18 cellular contexts compared by ENCODE assay signal in genomic region chr19:6714749-6715555, GRCh38. TPM values are rescaled to one million over a fixed set of nuclear protein-coding genes. Genes with fewer than 3 reads are reported as not detected.
DNase-seq lines count a peak whose midpoint lies in the region; ATAC-seq, FAIRE-seq and TF ChIP-seq lines count a peak whose summit lies in the region.
"Had no signal": no experiment of that assay in that cellular context is flagged by ENCODE, and none has a peak within 500 bp of the region (broad histone marks: within the 10 kb centered on the region; RNA-seq: fewer than 3 reads in every experiment).

No MANE protein-coding gene starts in this region.

- no peak overlapping the region for H2AK5ac ChIP-seq in trophoblast cell (ENCODE audit: low read length)

- no peak overlapping the region for H2BK120ac ChIP-seq in trophoblast cell (ENCODE audit: insufficient read depth, low read length, poor library complexity)

- H3K36me3 ChIP-seq in HEK293 (ENCODE audit: control insufficient read depth in 2 of 2, insufficient read depth in 1 of 2, low read length in 2 of 2), result no peaks in the 10 kb centered on the region
- H3K36me3 ChIP-seq in K562 (ENCODE audit: control insufficient read depth, insufficient read depth, low read length), result no peaks in the 10 kb centered on the region
- H3K36me3 ChIP-seq in right lobe of liver, result peaks cover 8 to 61% (median 38%) of the 10 kb centered on the region in 4 donors
- H3K36me3 ChIP-seq in trophoblast cell (ENCODE audit: control insufficient read depth in 1 of 2, insufficient read depth in 2 of 2, low read length in 2 of 2), result no peaks in the 10 kb centered on the region
- H3K36me3 ChIP-seq: BLaER1 had no signal

- no peak for FAIRE-seq in K562 (lab: Jason Lieb, UNC)
- FAIRE-seq: GM18507, H54 had no signal

- no peak overlapping the region for H2AFZ ChIP-seq in K562 (ENCODE audit: low read depth, low read length)
- no peak overlapping the region for H2AFZ ChIP-seq in trophoblast cell (ENCODE audit: insufficient read depth, low read length, poor library complexity)
- H2AFZ ChIP-seq: GM23248 had no signal

- H3K27ac ChIP-seq in HEK293 (ENCODE audit: extremely low read depth, low read depth, low read length), result no peak overlapping the region
- no peak overlapping the region for H3K27ac ChIP-seq in K562 (ENCODE audit: extremely low read depth, low read depth, low read length)
- H3K27ac ChIP-seq in right lobe of liver, result no peak overlapping the region
- H3K27ac ChIP-seq in trophoblast cell (ENCODE audit: low read depth, low read length), result no peak overlapping the region
- H3K27ac ChIP-seq: BLaER1, GM23248, KMS-11 had no signal

- in situ Hi-C loops in K562 (cut with MboI), result no loop called here

- H3K9ac ChIP-seq in K562 (ENCODE audit: insufficient read depth in 1 of 2, low read depth in 2 of 2, low read length in 2 of 2) (no peak overlapping the region), trophoblast cell (ENCODE audit: low read length) (no peak overlapping the region)
- H3K9ac ChIP-seq: BLaER1, GM23248, KMS-11 had no signal

- H4K8ac ChIP-seq in trophoblast cell (ENCODE audit: low read depth, low read length), result no peak overlapping the region

- H3K27me3 ChIP-seq in K562 (ENCODE audit: control insufficient read depth in 2 of 2, insufficient read depth in 2 of 2, low read length in 2 of 2) (peaks cover 4 to 26% of the 10 kb centered on the region in 2 experiments; a peak in 3 of 5 replicates), right lobe of liver (no peaks in the 10 kb centered on the region), trophoblast cell (ENCODE audit: insufficient read depth, low read length) (peaks cover 9% of the 10 kb centered on the region)

- H3K4me3 ChIP-seq in HEK293 (ENCODE audit: low read depth, low read length) (no peak overlapping the region), K562 (no peak overlapping the region), right lobe of liver (no peak overlapping the region), trophoblast cell (ENCODE audit: low read depth, low read length) (no peak overlapping the region)
- H3K4me3 ChIP-seq: BLaER1, GM23248 had no signal

- TF ChIP-seq CTCF in HEK293 (tag by site-specific recombination; IDR thresholded peaks at IDR 0.05) (no peak), K562 (IDR thresholded peaks at IDR 0.05 in 2 of 3, conservative IDR thresholded peaks at IDR 0.05 in 1 of 3; ENCODE audit: insufficient read depth in 2 of 3, low read depth in 1 of 3, low read length in 3 of 3) (no peak), right lobe of liver (IDR thresholded peaks at IDR 0.05) (no peak)

- no peak overlapping the region for H2BK12ac ChIP-seq in trophoblast cell (ENCODE audit: low read length)

- TF ChIP-seq POLR2A in K562 (conservative IDR thresholded peaks at IDR 0.05), result no peak
- no peak for TF ChIP-seq POLR2A in right lobe of liver (IDR thresholded peaks at IDR 0.05)

- no peak for DNase-seq in K562 (ENCODE audit: extremely low read depth in 1 of 4, low spot score in 3 of 4)
- DNase-seq in right lobe of liver, result peak in 2 of 3 donors; percentile 22 to 59
- DNase-seq in trophoblast cell, result no peak
- no peak for DNase-seq in ecto neural progenitor cell (ENCODE audit: low spot score)
- DNase-seq: AML-193; CD4-positive, CD25-positive, alpha-beta regulatory T cell; DMS53; GF-D8; GM23248 had no signal

- POLR2A ChIA-PET in HEK293 (lab: Yijun Ruan, JAX), result no interaction called here
- POLR2A ChIA-PET in K562 (lab: Yijun Ruan, JAX), result interaction anchor here (1.0 kb wide), 1 partner anchor 13 kb away, joined by 3 read pairs; no protein-coding TSS in a partner anchor

- H3K9me1 ChIP-seq in K562 (ENCODE audit: control insufficient read depth, insufficient read depth, low read length), result no peaks in the 10 kb centered on the region

- H3K4me2 ChIP-seq in K562 (ENCODE audit: insufficient read depth, low read length) (no peak overlapping the region), trophoblast cell (ENCODE audit: low read length) (no peak overlapping the region)
- H3K4me2 ChIP-seq: BLaER1, KMS-11 had no signal

- no peak overlapping the region for H3K18ac ChIP-seq in trophoblast cell (ENCODE audit: low read length)

- intact Hi-C loops in K562 (cut with micrococcal nuclease), result no loop called here
- intact Hi-C loops in right lobe of liver (cut with DNase I), result no loop called here

- CTCF ChIA-PET in HEK293 (lab: Yijun Ruan, JAX) (interaction anchor here (0.6 to 1.2 kb wide), 5 partner anchors 41 to 1798 kb away, joined by 3 to 5 read pairs (median 3); no protein-coding TSS in a partner anchor), K562 (lab: Yijun Ruan, JAX; ENCODE audit: low intra/inter-chr PET ratio) (no interaction called here)

- H3K4me1 ChIP-seq in HEK293 (ENCODE audit: control insufficient read depth, insufficient read depth, low read length) (no peaks in the 10 kb centered on the region), K562 (replicated peaks in 1 of 2; ENCODE audit: control insufficient read depth in 2 of 2, insufficient read depth in 2 of 2, low read length in 2 of 2) (peaks cover 18 to 35% of the 10 kb centered on the region in 2 experiments), right lobe of liver (peaks cover 0 to 22% (median 4%) of the 10 kb centered on the region in 4 donors), trophoblast cell (ENCODE audit: control insufficient read depth in 1 of 2, insufficient read depth in 2 of 2, low read length in 2 of 2) (peaks cover 0 to 2% of the 10 kb centered on the region in 2 experiments)
- H3K4me1 ChIP-seq: BLaER1 had no signal

- ATAC-seq in K562 (no peak), right lobe of liver (peak in 3 of 4 donors; percentile 1 to 11 (median 5)), GM18511 (IDR thresholded peaks at IDR 0.05; ENCODE audit: unreplicated experiment) (no peak)
- ATAC-seq: HCT116 had no signal

- no peak overlapping the region for H4K12ac ChIP-seq in trophoblast cell (ENCODE audit: low read depth, low read length)

- no peak overlapping the region for H3K14ac ChIP-seq in trophoblast cell (ENCODE audit: low read length)

- 0 out of 2 replicates have a peak, but pooled peaks cover 5% of the 10 kb centered on the region for H4K20me1 ChIP-seq in K562 (replicated peaks; ENCODE audit: control insufficient read depth, insufficient read depth, low read length)
- H4K20me1 ChIP-seq: BLaER1 had no signal

- no peak for TF ChIP-seq RAD21 in K562 (CRISPR knock-in tag; conservative IDR thresholded peaks at IDR 0.05 in 1 of 2, IDR thresholded peaks at IDR 0.05 in 1 of 2)

- H2BK5ac ChIP-seq in trophoblast cell (ENCODE audit: low read depth, low read length, poor library complexity), result no peak overlapping the region

- no TSS peak for BruUV-seq in K562 (replicated peaks; lab: Mats Ljungman, UMichigan)

- no peak for TF ChIP-seq EP300 in K562 (IDR thresholded peaks at IDR 0.05; ENCODE audit: low read length)

- no peaks in the 10 kb centered on the region for H3K79me2 ChIP-seq in K562 (ENCODE audit: control insufficient read depth, insufficient read depth, low read length)
- no peaks in the 10 kb centered on the region for H3K79me2 ChIP-seq in trophoblast cell (ENCODE audit: control insufficient read depth, insufficient read depth, low read length, poor library complexity)

- H3K9me3 ChIP-seq in HEK293 (ENCODE audit: control insufficient read depth, insufficient read depth, low read depth, low read length), result no peaks in the 10 kb centered on the region
- no peaks in the 10 kb centered on the region for H3K9me3 ChIP-seq in K562 (replicated peaks; ENCODE audit: control insufficient read depth, insufficient read depth, low read depth, low read length)
- H3K9me3 ChIP-seq in right lobe of liver, result no peaks in the 10 kb centered on the region
- H3K9me3 ChIP-seq in trophoblast cell (ENCODE audit: insufficient read depth, low read depth, low read length), result peaks cover 11% of the 10 kb centered on the region
- H3K9me3 ChIP-seq: BLaER1 had no signal

- H3K79me1 ChIP-seq in trophoblast cell (ENCODE audit: low read length), result no peaks in the 10 kb centered on the region

- no peak overlapping the region for H4K91ac ChIP-seq in trophoblast cell (ENCODE audit: low read depth, low read length)

- 34% methylated on average over 11 of the region's 11 CpGs for WGBS in K562 (ENCODE audit: insufficient coverage, low coverage, missing lambda C conversion rate)
- WGBS in right lobe of liver (ENCODE audit: insufficient coverage, low coverage, low lambda C conversion rate, missing lambda C conversion rate), result 61% methylated on average over 11 of the region's 11 CpGs
- no CpG with 5 or more reads among the region's 11 CpGs for WGBS in trophoblast cell (ENCODE audit: extremely low coverage, insufficient coverage, insufficient read length)

- no peak overlapping the region for H3K23ac ChIP-seq in trophoblast cell (ENCODE audit: low read length)

- no peak overlapping the region for H3K4ac ChIP-seq in trophoblast cell (ENCODE audit: low read depth, low read length)

RNA-seq across cellular contexts. Expression of gene C3, which starts 5.5 kb away (rescaled TPM):
- total RNA-seq in K562 (2011; cell fraction: chromatin; rRNA removed; ENCODE audit: low replicate concordance), result 19.5 and 33.3 TPM in 2 replicates
- total RNA-seq in K562 (2011; cell fraction: nucleolus; rRNA removed), result 14.5 and 17.5 TPM in 2 replicates
- 15.2 and 15.6 TPM in 2 replicates for total RNA-seq in K562 (2011; cell fraction: nucleoplasm; rRNA removed)
- total RNA-seq in K562 (2014; rRNA removed), result 0.59 and 2.0 TPM in 2 replicates
- total RNA-seq in K562 (2014; rRNA removed; fragmentation: Illumina TruSeq; extraction: Trizol), result 1.1 and 1.5 TPM in 2 replicates
- 2.1 and 2.2 TPM in 2 replicates for total RNA-seq in K562 (2015; rRNA removed; fragmentation: Illumina TruSeq; extraction: Trizol)
- total RNA-seq in K562 (2021), result 8.0 and 10.6 TPM in 2 replicates
- polyA plus RNA-seq in K562 (2011; rRNA removed), result 9.1 and 40.9 TPM in 2 replicates
- 9.2 and 36.7 TPM in 2 replicates for polyA plus RNA-seq in K562 (2011; cell fraction: cytosol; rRNA removed)
- 23.7 and 50.5 TPM in 2 replicates for polyA plus RNA-seq in K562 (2011; cell fraction: nucleus; rRNA removed)
- 7.4 and 20.1 TPM in 2 replicates for polyA plus RNA-seq in K562 (2012)
- polyA plus RNA-seq in K562 (2014; fragmentation: Illumina TruSeq; extraction: Trizol), result 2.4 and 4.3 TPM in 2 replicates
- 1 to 10 TPM; 1.2 to 2.2 TPM for polyA plus RNA-seq in K562 (2014; fragmentation: Nextera tagmentation; extraction: Ambion mirVana)
- 2.5 and 5.4 TPM in 2 replicates for polyA plus RNA-seq in K562 (2014; rRNA removed)
- polyA minus RNA-seq in K562 (2011; rRNA and poly(A)+ RNA removed), result 6.5 and 24.5 TPM in 2 replicates
- polyA minus RNA-seq in K562 (2011; cell fraction: cytosol; rRNA and poly(A)+ RNA removed), result 23.9 and 64.6 TPM in 2 replicates
- polyA minus RNA-seq in K562 (2011; cell fraction: nucleus; rRNA and poly(A)+ RNA removed), result 16.2 and 39.1 TPM in 2 replicates
- total RNA-seq in right lobe of liver, result over 10,000 TPM; 10,569 to 17,502 (median 15,749) TPM
- 4.5 and 5.1 TPM in 2 replicates for polyA plus RNA-seq in trophoblast cell (2013)
- total RNA-seq: CD4-positive, CD25-positive, alpha-beta regulatory T cell had no signal
- polyA plus RNA-seq: CD4-positive, CD25-positive, alpha-beta regulatory T cell; IgD-negative memory B cell had no signal

RNA-seq across cellular contexts. Expression of gene GPR108, which starts 22.4 kb away (rescaled TPM):
- total RNA-seq in K562 (2011; cell fraction: chromatin; rRNA removed; ENCODE audit: low replicate concordance), result 45.9 and 112 TPM in 2 replicates
- total RNA-seq in K562 (2011; cell fraction: nucleolus; rRNA removed), result 96.6 and 107 TPM in 2 replicates
- total RNA-seq in K562 (2011; cell fraction: nucleoplasm; rRNA removed), result 72.1 and 74.9 TPM in 2 replicates
- 23.8 and 33.5 TPM in 2 replicates for total RNA-seq in K562 (2014; rRNA removed)
- total RNA-seq in K562 (2014; rRNA removed; fragmentation: Illumina TruSeq; extraction: Trizol), result 12.3 and 16.4 TPM in 2 replicates
- 21.9 and 24.4 TPM in 2 replicates for total RNA-seq in K562 (2015; rRNA removed; fragmentation: Illumina TruSeq; extraction: Trizol)
- total RNA-seq in K562 (2021), result 31.1 and 33.1 TPM in 2 replicates
- 29.8 and 46.5 TPM in 2 replicates for polyA plus RNA-seq in K562 (2011; rRNA removed)
- polyA plus RNA-seq in K562 (2011; cell fraction: cytosol; rRNA removed), result 43.8 and 51.1 TPM in 2 replicates
- polyA plus RNA-seq in K562 (2011; cell fraction: nucleus; rRNA removed), result 180 and 195 TPM in 2 replicates
- 29.9 and 65.7 TPM in 2 replicates for polyA plus RNA-seq in K562 (2012)
- 32.3 and 33.2 TPM in 2 replicates for polyA plus RNA-seq in K562 (2014; fragmentation: Illumina TruSeq; extraction: Trizol)
- polyA plus RNA-seq in K562 (2014; fragmentation: Nextera tagmentation; extraction: Ambion mirVana), result 1 to 10 TPM; 2.4 to 6.1 TPM
- polyA plus RNA-seq in K562 (2014; rRNA removed), result 32.9 and 36.4 TPM in 2 replicates
- polyA minus RNA-seq in K562 (2011; rRNA and poly(A)+ RNA removed), result 22.3 and 35.9 TPM in 2 replicates
- 21.0 and 22.6 TPM in 2 replicates for polyA minus RNA-seq in K562 (2011; cell fraction: cytosol; rRNA and poly(A)+ RNA removed)
- polyA minus RNA-seq in K562 (2011; cell fraction: nucleus; rRNA and poly(A)+ RNA removed), result 18.7 and 34.9 TPM in 2 replicates
- total RNA-seq in right lobe of liver, result 10 to 100 TPM; 22.3 to 53.0 (median 41.3) TPM
- 45.3 and 47.5 TPM in 2 replicates for polyA plus RNA-seq in trophoblast cell (2013)

RNA-seq across cellular contexts. Expression of gene TRIP10, which starts 24.5 kb away (rescaled TPM):
- 67.3 and 119 TPM in 2 replicates for total RNA-seq in K562 (2011; cell fraction: chromatin; rRNA removed; ENCODE audit: low replicate concordance)
- 65.3 and 66.5 TPM in 2 replicates for total RNA-seq in K562 (2011; cell fraction: nucleolus; rRNA removed)
- total RNA-seq in K562 (2011; cell fraction: nucleoplasm; rRNA removed), result 53.5 and 66.7 TPM in 2 replicates
- total RNA-seq in K562 (2014; rRNA removed), result 57.4 and 61.8 TPM in 2 replicates
- 23.6 and 29.4 TPM in 2 replicates for total RNA-seq in K562 (2014; rRNA removed; fragmentation: Illumina TruSeq; extraction: Trizol)
- total RNA-seq in K562 (2015; rRNA removed; fragmentation: Illumina TruSeq; extraction: Trizol), result 34.6 and 36.1 TPM in 2 replicates
- 59.1 and 63.2 TPM in 2 replicates for total RNA-seq in K562 (2021)
- polyA plus RNA-seq in K562 (2011; rRNA removed), result 29.1 and 39.3 TPM in 2 replicates
- polyA plus RNA-seq in K562 (2011; cell fraction: cytosol; rRNA removed), result 22.8 and 30.6 TPM in 2 replicates
- 113 and 133 TPM in 2 replicates for polyA plus RNA-seq in K562 (2011; cell fraction: nucleus; rRNA removed)
- polyA plus RNA-seq in K562 (2012), result 47.5 and 50.8 TPM in 2 replicates
- 56.2 and 56.7 TPM in 2 replicates for polyA plus RNA-seq in K562 (2014; fragmentation: Illumina TruSeq; extraction: Trizol)
- polyA plus RNA-seq in K562 (2014; fragmentation: Nextera tagmentation; extraction: Ambion mirVana), result 1 to 10 TPM; 1.2 to 2.7 TPM
- polyA plus RNA-seq in K562 (2014; rRNA removed), result 66.6 and 66.8 TPM in 2 replicates
- 17.1 and 20.3 TPM in 2 replicates for polyA minus RNA-seq in K562 (2011; rRNA and poly(A)+ RNA removed)
- 18.3 and 21.0 TPM in 2 replicates for polyA minus RNA-seq in K562 (2011; cell fraction: cytosol; rRNA and poly(A)+ RNA removed)
- polyA minus RNA-seq in K562 (2011; cell fraction: nucleus; rRNA and poly(A)+ RNA removed), result 21.3 and 30.1 TPM in 2 replicates
- 10 to 100 TPM in 2 of 6 experiments, 1 to 10 TPM in 4; 7.5 to 14.9 (median 9.3) TPM for total RNA-seq in right lobe of liver
- 86.9 and 89.2 TPM in 2 replicates for polyA plus RNA-seq in trophoblast cell (2013)

RNA-seq across cellular contexts. Expression of gene TNFSF14, which starts 45.0 kb away (rescaled TPM):
- total RNA-seq in K562 (2011; cell fraction: chromatin; rRNA removed; ENCODE audit: low replicate concordance), result 0.26 and 0.42 TPM in 2 replicates
- 0.39 and 0.50 TPM in 2 replicates for total RNA-seq in K562 (2011; cell fraction: nucleolus; rRNA removed)
- total RNA-seq in K562 (2011; cell fraction: nucleoplasm; rRNA removed), result 0.15 and 0.76 TPM in 2 replicates
- total RNA-seq in K562 (2014; rRNA removed) (0.08 TPM in 1 of 2 replicates, not detected in the other), K562 (2014; rRNA removed; fragmentation: Illumina TruSeq; extraction: Trizol) (0.04 and 0.06 TPM in 2 replicates), K562 (2015; rRNA removed; fragmentation: Illumina TruSeq; extraction: Trizol) (0.04 and 0.07 TPM in 2 replicates), K562 (2021) (0.20 and 0.42 TPM in 2 replicates), right lobe of liver (10 to 100 TPM in 3 of 6 experiments, 1 to 10 TPM in 3; 6.4 to 71.1 (median 14.6) TPM)
- polyA plus RNA-seq in K562 (2011; rRNA removed) (0.32 and 0.38 TPM in 2 replicates), K562 (2014; fragmentation: Illumina TruSeq; extraction: Trizol) (0.12 and 0.15 TPM in 2 replicates), K562 (2014; fragmentation: Nextera tagmentation; extraction: Ambion mirVana) (under 1 TPM; 0.01 to 0.04 TPM), K562 (2014; rRNA removed) (not detected in 2 replicates)
- 0.55 and 0.59 TPM in 2 replicates for polyA plus RNA-seq in K562 (2011; cell fraction: cytosol; rRNA removed)
- 0.27 and 0.34 TPM in 2 replicates for polyA plus RNA-seq in K562 (2011; cell fraction: nucleus; rRNA removed)
- polyA plus RNA-seq in K562 (2012), result 0.20 and 0.26 TPM in 2 replicates
- polyA minus RNA-seq in K562 (2011; rRNA and poly(A)+ RNA removed), result 0.74 and 0.87 TPM in 2 replicates
- 0.29 TPM in 1 of 2 replicates, not detected in the other for polyA minus RNA-seq in K562 (2011; cell fraction: cytosol; rRNA and poly(A)+ RNA removed)
- 0.11 and 0.13 TPM in 2 replicates for polyA minus RNA-seq in K562 (2011; cell fraction: nucleus; rRNA and poly(A)+ RNA removed)
- not detected in 2 replicates for polyA plus RNA-seq in trophoblast cell (2013)
- total RNA-seq: GM23248, HT-29 had no signal
- polyA plus RNA-seq: GM23248 had no signal

RNA-seq across cellular contexts. Expression of gene SH2D3A, which starts 52.3 kb away (rescaled TPM):
- total RNA-seq in K562 (2011; cell fraction: chromatin; rRNA removed; ENCODE audit: low replicate concordance), result 17.3 and 38.7 TPM in 2 replicates
- total RNA-seq in K562 (2011; cell fraction: nucleolus; rRNA removed), result 28.7 and 29.6 TPM in 2 replicates
- 21.3 and 22.0 TPM in 2 replicates for total RNA-seq in K562 (2011; cell fraction: nucleoplasm; rRNA removed)
- 20.0 and 25.9 TPM in 2 replicates for total RNA-seq in K562 (2014; rRNA removed)
- total RNA-seq in K562 (2014; rRNA removed; fragmentation: Illumina TruSeq; extraction: Trizol), result 3.0 and 4.8 TPM in 2 replicates
- 8.6 and 8.9 TPM in 2 replicates for total RNA-seq in K562 (2015; rRNA removed; fragmentation: Illumina TruSeq; extraction: Trizol)
- 19.4 and 26.3 TPM in 2 replicates for total RNA-seq in K562 (2021)
- 8.7 and 13.4 TPM in 2 replicates for polyA plus RNA-seq in K562 (2011; rRNA removed)
- 12.2 and 22.2 TPM in 2 replicates for polyA plus RNA-seq in K562 (2011; cell fraction: cytosol; rRNA removed)
- 20.1 and 35.1 TPM in 2 replicates for polyA plus RNA-seq in K562 (2011; cell fraction: nucleus; rRNA removed)
- polyA plus RNA-seq in K562 (2012), result 10.3 and 10.8 TPM in 2 replicates
- polyA plus RNA-seq in K562 (2014; fragmentation: Illumina TruSeq; extraction: Trizol), result 9.6 and 17.7 TPM in 2 replicates
- under 1 TPM; 0.75 to 0.83 TPM for polyA plus RNA-seq in K562 (2014; fragmentation: Nextera tagmentation; extraction: Ambion mirVana)
- polyA plus RNA-seq in K562 (2014; rRNA removed), result 19.8 and 24.8 TPM in 2 replicates
- 3.0 and 4.7 TPM in 2 replicates for polyA minus RNA-seq in K562 (2011; rRNA and poly(A)+ RNA removed)
- 8.7 and 11.1 TPM in 2 replicates for polyA minus RNA-seq in K562 (2011; cell fraction: cytosol; rRNA and poly(A)+ RNA removed)
- polyA minus RNA-seq in K562 (2011; cell fraction: nucleus; rRNA and poly(A)+ RNA removed), result 17.0 and 18.8 TPM in 2 replicates
- 1 to 10 TPM in 4 of 6 experiments, under 1 TPM in 2; 0.72 to 2.3 (median 1.3) TPM for total RNA-seq in right lobe of liver
- 25.0 and 26.7 TPM in 2 replicates for polyA plus RNA-seq in trophoblast cell (2013)
- total RNA-seq: GM23248 had no signal
- polyA plus RNA-seq: GM23248 had no signal

Comparison
In these comparisons a context has a peak if more than half of its experiments do, and no peak if none do; other contexts are left out.
1. ATAC-seq: peak in right lobe of liver (3 of 4); none in K562 (single experiment) and GM18511 (single experiment).
2. DNase-seq: peak in right lobe of liver (2 of 3); none in K562 (0 of 4), trophoblast cell (0 of 2) and ecto neural progenitor cell (single experiment).
3. RNA of gene C3, which starts 5.5 kb away (total RNA-seq): 10,569 to 17,502 TPM in right lobe of liver; 0.59 to 33.3 TPM in K562; every median in the first group is over 100 times any median in the second.